In genomic region chr3:32202496-32202895, GRCh38 we compare ENCODE assay signal across 25 cellular contexts. TPM values are rescaled to one million over a fixed set of nuclear protein-coding genes. Genes with fewer than 3 reads are reported as not detected.
A peak's percentile ranks its signal among the peaks of the same experiment; 100 is the strongest.
DNase-seq lines count a peak whose midpoint lies in the region; ATAC-seq and TF ChIP-seq lines count a peak whose summit lies in the region.
"Had no signal": no experiment of that assay in that cellular context is flagged by ENCODE, and none has a peak within 500 bp of the region (broad histone marks: within the 10 kb centered on the region; RNA-seq: fewer than 3 reads in every experiment).

No MANE protein-coding gene starts in this region.

- H3K27me3 ChIP-seq in heart left ventricle: no peaks in the 10 kb centered on the region

- no peaks in the 10 kb centered on the region for H3K9me3 ChIP-seq in heart left ventricle

- DNase-seq in heart left ventricle (no peak), left cardiac atrium (no peak), fibroblast of gingiva (ENCODE audit: low read depth) (peak; percentile 8), sciatic nerve (ENCODE audit: low spot score) (no peak), SIG-M5 treated with dmso at 0.1 percent for 504 hours (lab: John Stamatoyannopoulos, UW; ENCODE audit: unreplicated experiment) (no peak), NCI-H524 treated with DMSO at 0.1 percent for 48 hours (lab: John Stamatoyannopoulos, UW) (no peak), amniotic stem cell (lab: John Stamatoyannopoulos, UW) (no peak)
- DNase-seq: AML-193; Calu3; CD8-positive, alpha-beta memory T cell; DMS153; HCEC 1CT; KBM-7; NCI-H1092 treated with DMSO at 0.1 percent for 48 hours; NCI-H1436 treated with DMSO at 0.1 percent for 48 hours; NCI-H2029 treated with DMSO at 0.1 percent for 48 hours; NCI-H226; NCI-H510A treated with DMSO at 0.1 percent for 48 hours; NCI-H82 had no signal

- no peak for TF ChIP-seq CTCF in heart left ventricle (IDR thresholded peaks at IDR 0.05)

- no peak for TF ChIP-seq POLR2A in heart left ventricle (IDR thresholded peaks at IDR 0.05)

- peak overlapping the region in 8 of 12 donors; percentile 68 to 85 (median 78) for H3K27ac ChIP-seq in heart left ventricle
- H3K27ac ChIP-seq: C4-2B, HL-60, SK-N-MC had no signal

- WGBS in heart left ventricle, 4 donors: 80 to 96% (median 91%) methylated on average over 1 of the region's 1 CpG

- H3K4me1 ChIP-seq in heart left ventricle: peaks cover 0 to 44% (median 31%) of the 10 kb centered on the region in 12 donors

- H3K4me3 ChIP-seq in heart left ventricle: no peak overlapping the region
- H3K4me3 ChIP-seq: GM23338, SK-N-MC had no signal

- ATAC-seq in heart left ventricle (no peak), left cardiac atrium (no peak), sciatic nerve (peak; percentile 38), GM21390 (IDR thresholded peaks at IDR 0.05; ENCODE audit: unreplicated experiment) (no peak)
- ATAC-seq: GM23338, HepG2 had no signal

- intact Hi-C loops in heart left ventricle (cut with DNase I): loop anchor here in 1 of 10 donors (5.0 kb wide), 1 partner anchor 35 kb away; the partner anchor contains the start of gene CMTM8
- intact Hi-C loops in left cardiac atrium (cut with DNase I): no loop called here
- intact Hi-C loops in sciatic nerve (cut with DNase I): no loop called here

- H3K36me3 ChIP-seq in heart left ventricle: no peaks in the 10 kb centered on the region

RNA-seq across cellular contexts. Expression of gene CMTM8, which starts 36.0 kb away (rescaled TPM):
- 10 to 100 TPM in 1 of 9 donors, 1 to 10 TPM in 8; 1.7 to 12.1 (median 3.5) TPM for total RNA-seq in heart left ventricle
- 1 to 10 TPM; 4.8 to 6.4 TPM for polyA plus RNA-seq in heart left ventricle
- 1 to 10 TPM; 5.7 to 6.3 TPM for total RNA-seq in left cardiac atrium
- total RNA-seq in sciatic nerve: 7.6 TPM
